In the genomic region with DNA sequence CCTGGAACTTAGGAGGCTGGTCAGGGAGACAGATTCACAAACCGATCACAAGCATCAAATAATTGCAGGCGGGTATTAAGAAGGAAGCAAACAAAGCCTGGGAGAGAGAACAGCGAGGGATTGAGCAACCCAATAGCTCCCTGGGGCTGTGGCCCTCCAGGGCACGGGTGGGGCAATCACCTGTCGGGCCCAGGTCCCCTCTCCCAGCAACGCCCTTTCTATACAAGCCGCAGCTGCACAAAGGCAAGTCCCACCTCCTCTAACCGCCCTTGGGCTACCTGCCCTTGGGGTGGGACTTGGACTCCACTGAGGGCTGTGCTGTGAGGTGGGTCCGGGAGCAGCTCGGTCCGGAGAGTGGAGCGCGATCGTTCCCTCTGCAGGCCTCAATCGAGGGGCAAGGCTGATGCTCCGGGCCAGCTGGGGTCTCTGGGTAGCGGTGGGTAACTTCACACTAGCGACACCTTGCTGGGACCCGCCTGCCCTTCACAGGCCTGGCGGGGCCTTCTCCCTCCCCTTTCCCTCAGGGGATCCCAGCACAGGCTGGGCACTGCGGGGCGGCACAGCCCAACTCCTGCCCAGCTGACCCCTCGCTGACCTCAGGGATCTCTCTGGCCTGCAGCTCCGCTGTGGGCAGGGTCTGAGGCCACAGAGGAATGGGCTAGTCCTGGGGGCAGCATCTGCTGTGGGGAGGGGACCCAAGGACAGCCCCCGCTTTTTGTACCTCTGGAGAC, we compare ENCODE assay signal across 10 cellular contexts. TPM values are rescaled to one million over a fixed set of nuclear protein-coding genes. Genes with fewer than 3 reads are reported as not detected.
A peak's percentile ranks its signal among the peaks of the same experiment; 100 is the strongest.
DNase-seq lines count a peak whose midpoint lies in the region; ATAC-seq and TF ChIP-seq lines count a peak whose summit lies in the region.
"Had no signal": no experiment of that assay in that cellular context is flagged by ENCODE, and none has a peak within 500 bp of the region (broad histone marks: within the 10 kb centered on the region; RNA-seq: fewer than 3 reads in every experiment).

No MANE protein-coding gene starts in this region.

- peak overlapping the region; percentile 51 for H3K9ac ChIP-seq in rectal smooth muscle tissue (ENCODE audit: low read length)

- DNase-seq in T-helper 1 cell (no peak), RWPE1 (ENCODE audit: low spot score) (no peak), glutamatergic neuron (no peak), AG08395 (ENCODE audit: low spot score) (no peak), SK-N-DZ (ENCODE audit: low spot score) (no peak)

- H3K4me3 ChIP-seq in rectal smooth muscle tissue (ENCODE audit: low read length), result peak overlapping the region; percentile 59

- CTCF ChIA-PET in RWPE1 (lab: Yijun Ruan, JAX), result interaction anchor here (0.7 to 2.5 kb wide), 5 partner anchors 10 to 213 kb away, joined by 3 to 14 read pairs (median 6); a partner anchor contains a TSS

- no peaks in the 10 kb centered on the region for H3K27me3 ChIP-seq in rectal smooth muscle tissue (ENCODE audit: control insufficient read depth, insufficient read depth, low read length)

- POLR2A ChIA-PET in RWPE1 (lab: Yijun Ruan, JAX; ENCODE audit: low non-redundant PET), result interaction anchor here (1.2 to 2.7 kb wide), 3 partner anchors 16 to 33 kb away, joined by 5 to 24 read pairs (median 12); a partner anchor contains a TSS

- H3K4me1 ChIP-seq in rectal smooth muscle tissue (ENCODE audit: control insufficient read depth, insufficient read depth, low read length), result peaks cover 17% of the 10 kb centered on the region

- H3K9me3 Mint-ChIP-seq in T-helper 1 cell treated with Interleukin-12 subunit alpha and Interleukin-12 subunit beta and Interleukin-4 antibody, amounts not matched to agents 30 μg/mL and 1 μg/mL, for 36 hours, result no peaks in the 10 kb centered on the region
- H3K9me3 Mint-ChIP-seq in glutamatergic neuron (ENCODE audit: unreplicated experiment), result peaks cover 7% of the 10 kb centered on the region

- H3K36me3 Mint-ChIP-seq in T-helper 1 cell treated with Interleukin-12 subunit alpha and Interleukin-12 subunit beta and Interleukin-4 antibody, amounts not matched to agents 30 μg/mL and 1 μg/mL, for 36 hours (ENCODE audit: low read depth), result peaks cover 40% of the 10 kb centered on the region
- H3K36me3 Mint-ChIP-seq in glutamatergic neuron (ENCODE audit: unreplicated experiment), result no peaks in the 10 kb centered on the region

- H3K27me3 Mint-ChIP-seq in T-helper 1 cell treated with Interleukin-12 subunit alpha and Interleukin-12 subunit beta and Interleukin-4 antibody, amounts not matched to agents 30 μg/mL and 1 μg/mL, for 36 hours (ENCODE audit: low read depth), result no peaks in the 10 kb centered on the region
- peaks cover 5% of the 10 kb centered on the region for H3K27me3 Mint-ChIP-seq in glutamatergic neuron (ENCODE audit: unreplicated experiment)

- peak overlapping the region; percentile 72 for H3K27ac ChIP-seq in RWPE1
- H3K27ac ChIP-seq in rectal smooth muscle tissue (ENCODE audit: low read depth, low read length), result peak overlapping the region; percentile 76

- peak overlapping the region; percentile 96 for H3K27ac Mint-ChIP-seq in T-helper 1 cell treated with Interleukin-12 subunit alpha and Interleukin-12 subunit beta and Interleukin-4 antibody, amounts not matched to agents 30 μg/mL and 1 μg/mL, for 36 hours
- peak overlapping the region; percentile 67 for H3K27ac Mint-ChIP-seq in glutamatergic neuron (ENCODE audit: unreplicated experiment)

- no peak for ATAC-seq in GM21423 (IDR thresholded peaks at IDR 0.05; ENCODE audit: unreplicated experiment)

- H3K4me1 Mint-ChIP-seq in T-helper 1 cell treated with Interleukin-12 subunit alpha and Interleukin-12 subunit beta and Interleukin-4 antibody, amounts not matched to agents 30 μg/mL and 1 μg/mL, for 36 hours (ENCODE audit: low read depth), result peaks cover 52% of the 10 kb centered on the region
- peaks cover 3% of the 10 kb centered on the region for H3K4me1 Mint-ChIP-seq in glutamatergic neuron (ENCODE audit: low read depth, unreplicated experiment)

- H3K4me3 Mint-ChIP-seq in T-helper 1 cell treated with Interleukin-12 subunit alpha and Interleukin-12 subunit beta and Interleukin-4 antibody, amounts not matched to agents 30 μg/mL and 1 μg/mL, for 36 hours, result no peak overlapping the region
- peak overlapping the region; percentile 83 for H3K4me3 Mint-ChIP-seq in glutamatergic neuron (ENCODE audit: unreplicated experiment)

- peaks cover 16% of the 10 kb centered on the region for H3K36me3 ChIP-seq in rectal smooth muscle tissue (ENCODE audit: control insufficient read depth, insufficient read depth, low read length)

- TF ChIP-seq CTCF in RWPE1 (conservative IDR thresholded peaks at IDR 0.05; ENCODE audit: low read depth) (no peak), glutamatergic neuron (IDR thresholded peaks at IDR 0.05; ENCODE audit: partially characterized antibody, unreplicated experiment) (no peak)

RNA-seq across cellular contexts. Expression of a gene that starts 8.0 kb away (rescaled TPM):
- total RNA-seq in glutamatergic neuron (ENCODE audit: unreplicated experiment), result 200 TPM
- polyA plus RNA-seq in SK-N-DZ (2014; cell fraction: cytosol; rRNA removed), result 713 and 811 TPM in 2 replicates
- 771 and 835 TPM in 2 replicates for polyA plus RNA-seq in SK-N-DZ (2014; cell fraction: nucleus; rRNA removed)

RNA-seq across cellular contexts. Expression of a gene that starts 8.3 kb away (rescaled TPM):
- 24.2 TPM for total RNA-seq in glutamatergic neuron (ENCODE audit: unreplicated experiment)
- 102 TPM in 2 replicates for polyA plus RNA-seq in SK-N-DZ (2014; cell fraction: cytosol; rRNA removed)
- 80.2 and 111 TPM in 2 replicates for polyA plus RNA-seq in SK-N-DZ (2014; cell fraction: nucleus; rRNA removed)

RNA-seq across cellular contexts. Expression of a gene that starts 11.3 kb away (rescaled TPM):
- total RNA-seq in glutamatergic neuron (ENCODE audit: unreplicated experiment), result 3.8 TPM
- 0.48 and 0.64 TPM in 2 replicates for polyA plus RNA-seq in SK-N-DZ (2014; cell fraction: cytosol; rRNA removed)
- polyA plus RNA-seq in SK-N-DZ (2014; cell fraction: nucleus; rRNA removed), result 1.1 and 1.3 TPM in 2 replicates
- total RNA-seq: Daoy had no signal

RNA-seq across cellular contexts. Expression of a gene that starts 18.6 kb away (rescaled TPM):
- 184 TPM for total RNA-seq in glutamatergic neuron (ENCODE audit: unreplicated experiment)
- 890 and 1,059 TPM in 2 replicates for polyA plus RNA-seq in SK-N-DZ (2014; cell fraction: cytosol; rRNA removed)
- polyA plus RNA-seq in SK-N-DZ (2014; cell fraction: nucleus; rRNA removed), result 478 and 558 TPM in 2 replicates

RNA-seq across cellular contexts. Expression of a gene that starts 18.8 kb away (rescaled TPM):
- not detected for total RNA-seq in glutamatergic neuron (ENCODE audit: unreplicated experiment)
- not detected in 2 replicates for polyA plus RNA-seq in SK-N-DZ (2014; cell fraction: cytosol; rRNA removed)
- not detected in 2 replicates for polyA plus RNA-seq in SK-N-DZ (2014; cell fraction: nucleus; rRNA removed)
- total RNA-seq: activated CD8-positive, alpha-beta memory T cell treated with anti-CD3 and anti-CD28 coated beads for 36 hours; Daoy had no signal
